8 cellular contexts compared by ENCODE assay signal in the genomic region with DNA sequence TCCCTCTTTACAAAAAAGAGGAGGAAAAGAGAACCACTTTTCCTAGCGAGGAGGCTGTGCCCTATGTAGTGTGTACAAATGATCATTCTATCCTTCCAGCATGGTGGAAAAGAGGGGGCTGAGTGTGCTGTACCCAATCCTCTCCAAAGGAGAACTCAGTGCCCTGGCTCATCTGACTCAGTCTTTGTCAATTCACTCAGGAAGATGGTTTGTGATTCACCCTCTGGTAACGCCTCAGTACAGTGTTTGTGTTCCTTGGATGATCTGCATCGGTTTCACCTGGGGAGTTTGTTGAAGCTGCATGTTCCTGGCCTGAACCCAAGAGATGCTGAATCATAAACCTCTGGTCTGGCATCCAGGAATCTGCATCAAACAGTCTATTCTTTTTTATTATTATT. TPM values are rescaled to one million over a fixed set of nuclear protein-coding genes. Genes with fewer than 3 reads are reported as not detected.
A peak's percentile ranks its signal among the peaks of the same experiment; 100 is the strongest.
DNase-seq lines count a peak whose midpoint lies in the region; ATAC-seq lines count a peak whose summit lies in the region.

No MANE protein-coding gene starts in this region.

- no peaks in the 10 kb centered on the region for H3K36me3 Mint-ChIP-seq in activated T-cell treated with anti-CD3 and anti-CD28 coated beads, Interleukin-2, amount 50 U/mL, for 72 hours (ENCODE audit: insufficient read depth in 2 of 2)
- no peaks in the 10 kb centered on the region for H3K36me3 Mint-ChIP-seq in activated T-helper 1 cell treated with anti-CD3 and anti-CD28 coated beads, Interleukin-12 subunit alpha, Interleukin-12 subunit beta, Interleukin-2, Interleukin-4 antibody, amounts not matched to agents 30 ng/mL and 10 ng/mL and 1 ng/mL, durations not matched to agents 14 hours and 24 hours and 36 hours (ENCODE audit: low read depth)

- ATAC-seq in activated T-cell treated with anti-CD3 and anti-CD28 coated beads, Interleukin-2, amount 50 U/mL, for 72 hours (replicated peaks in 1 of 2): peak; percentile 92 to 94
- no peak for ATAC-seq in HG02938 (IDR thresholded peaks at IDR 0.05; ENCODE audit: unreplicated experiment)
- ATAC-seq in GM21723 (IDR thresholded peaks at IDR 0.05; ENCODE audit: unreplicated experiment): no peak

- H3K9me2 ChIP-seq in GM23248 (ENCODE audit: insufficient read depth): no peaks in the 10 kb centered on the region

- no peaks in the 10 kb centered on the region for H3K9me3 Mint-ChIP-seq in activated T-cell treated with anti-CD3 and anti-CD28 coated beads, Interleukin-2, amount 50 U/mL, for 72 hours
- no peaks in the 10 kb centered on the region for H3K9me3 Mint-ChIP-seq in activated T-helper 1 cell treated with anti-CD3 and anti-CD28 coated beads, Interleukin-12 subunit alpha, Interleukin-12 subunit beta, Interleukin-2, Interleukin-4 antibody, amounts not matched to agents 30 ng/mL and 10 ng/mL and 1 ng/mL, durations not matched to agents 14 hours and 24 hours and 36 hours

- in situ Hi-C loops in GM23248 (cut with MboI): no loop called here

- peaks cover 14% of the 10 kb centered on the region for H3K27me3 Mint-ChIP-seq in activated T-cell treated with anti-CD3 and anti-CD28 coated beads, Interleukin-2, amount 50 U/mL, for 72 hours (ENCODE audit: low read depth)
- peaks cover 3% of the 10 kb centered on the region for H3K27me3 Mint-ChIP-seq in activated T-helper 1 cell treated with anti-CD3 and anti-CD28 coated beads, Interleukin-12 subunit alpha, Interleukin-12 subunit beta, Interleukin-2, Interleukin-4 antibody, amounts not matched to agents 30 ng/mL and 10 ng/mL and 1 ng/mL, durations not matched to agents 14 hours and 24 hours and 36 hours (ENCODE audit: insufficient read depth)

- peak overlapping the region; percentile 63 for H3K4me2 ChIP-seq in GM23248 (ENCODE audit: unreplicated experiment)

- 0 to 6% methylated on average over 3 of the region's 3 CpGs for WGBS in GM23248 (ENCODE audit: low coverage in 1 of 2, low lambda C conversion rate in 2 of 2, missing lambda C conversion rate in 2 of 2), 2 experiments

- intact Hi-C loops in activated T-helper 1 cell treated with anti-CD3 and anti-CD28 coated beads, Interleukin-12 subunit alpha, Interleukin-12 subunit beta, Interleukin-2, Interleukin-4 antibody, amounts not matched to agents 30 ng/mL and 10 ng/mL and 1 ng/mL, durations not matched to agents 14 hours and 24 hours and 36 hours (cut with micrococcal nuclease): loop anchor here (2.0 kb wide), 1 partner anchor 1210 kb away; no protein-coding TSS in a partner anchor

- H3K4me1 Mint-ChIP-seq in activated T-cell treated with anti-CD3 and anti-CD28 coated beads, Interleukin-2, amount 50 U/mL, for 72 hours (ENCODE audit: low read depth): peaks cover 23% of the 10 kb centered on the region
- H3K4me1 Mint-ChIP-seq in activated T-helper 1 cell treated with anti-CD3 and anti-CD28 coated beads, Interleukin-12 subunit alpha, Interleukin-12 subunit beta, Interleukin-2, Interleukin-4 antibody, amounts not matched to agents 30 ng/mL and 10 ng/mL and 1 ng/mL, durations not matched to agents 14 hours and 24 hours and 36 hours (ENCODE audit: low read depth): peaks cover 4% of the 10 kb centered on the region

- no peaks in the 10 kb centered on the region for H4K20me1 ChIP-seq in GM23248 (ENCODE audit: insufficient read depth)

- peak; percentile 33 for DNase-seq in 8988T
- peak; percentile 95 for DNase-seq in GM23248
- DNase-seq in activated T-cell treated with anti-CD3 and anti-CD28 coated beads, Interleukin-2, amount 50 U/mL, for 72 hours: peak; percentile 60 to 62
- DNase-seq in kidney glomerular epithelial cell (lab: John Stamatoyannopoulos, UW): peak; percentile 97
- DNase-seq in activated T-helper 1 cell treated with anti-CD3 and anti-CD28 coated beads, Interleukin-12 subunit alpha, Interleukin-12 subunit beta, Interleukin-2, Interleukin-4 antibody, amounts not matched to agents 30 ng/mL and 10 ng/mL and 1 ng/mL, durations not matched to agents 14 hours and 24 hours and 36 hours (ENCODE audit: low spot score): no peak
- DNase-seq in NCI-H2081 treated with DMSO at 0.1 percent for 48 hours (lab: John Stamatoyannopoulos, UW): no peak

- no peak overlapping the region for H3K27ac Mint-ChIP-seq in activated T-cell treated with anti-CD3 and anti-CD28 coated beads, Interleukin-2, amount 50 U/mL, for 72 hours
- H3K27ac Mint-ChIP-seq in activated T-helper 1 cell treated with anti-CD3 and anti-CD28 coated beads, Interleukin-12 subunit alpha, Interleukin-12 subunit beta, Interleukin-2, Interleukin-4 antibody, amounts not matched to agents 30 ng/mL and 10 ng/mL and 1 ng/mL, durations not matched to agents 14 hours and 24 hours and 36 hours: no peak overlapping the region

- H3K4me3 ChIP-seq in GM23248: peak overlapping the region; percentile 53

- H3K9ac ChIP-seq in GM23248: peak overlapping the region; percentile 48

- peak overlapping the region in 1 of 2 donors; percentile 49 for H3K4me3 Mint-ChIP-seq in activated T-cell treated with anti-CD3 and anti-CD28 coated beads, Interleukin-2, amount 50 U/mL, for 72 hours
- H3K4me3 Mint-ChIP-seq in activated T-helper 1 cell treated with anti-CD3 and anti-CD28 coated beads, Interleukin-12 subunit alpha, Interleukin-12 subunit beta, Interleukin-2, Interleukin-4 antibody, amounts not matched to agents 30 ng/mL and 10 ng/mL and 1 ng/mL, durations not matched to agents 14 hours and 24 hours and 36 hours: no peak overlapping the region

- H3K27me3 ChIP-seq in GM23248 (replicated peaks; ENCODE audit: insufficient read depth): no peaks in the 10 kb centered on the region

- H2AFZ ChIP-seq in GM23248: peak overlapping the region; percentile 42

- peaks cover 10% of the 10 kb centered on the region; the same call in 1 of the 2 replicates for H3K4me1 ChIP-seq in GM23248 (ENCODE audit: insufficient read depth)

- peaks cover 10% of the 10 kb centered on the region for H3F3A ChIP-seq in GM23248 (ENCODE audit: insufficient read depth)

- H3K36me3 ChIP-seq in GM23248 (ENCODE audit: low read depth): no peaks in the 10 kb centered on the region

- H3K9me3 ChIP-seq in GM23248 (ENCODE audit: low read depth): no peaks in the 10 kb centered on the region

- peak overlapping the region; percentile 85 for H3K27ac ChIP-seq in GM23248

- no peaks in the 10 kb centered on the region for H3K79me2 ChIP-seq in GM23248 (ENCODE audit: insufficient read depth)

RNA-seq across cellular contexts. Expression of gene ENOX1, which starts 18.3 kb away (rescaled TPM):
- total RNA-seq in GM23248 (2014; rRNA removed; shearing (Covaris generic)): 1.8 and 2.7 TPM in 2 replicates
- polyA plus RNA-seq in GM23248 (2016; fragmentation: Nextera tagmentation; extraction: Ambion mirVana): 2.4 and 3.2 TPM in 2 replicates
- total RNA-seq in activated T-cell treated with anti-CD3 and anti-CD28 coated beads, Interleukin-2, amount 50 U/mL, for 72 hours: 1 to 10 TPM; 1.2 to 2.0 TPM
- total RNA-seq in activated T-helper 1 cell treated with anti-CD3 and anti-CD28 coated beads, Interleukin-12 subunit alpha, Interleukin-12 subunit beta, Interleukin-2, Interleukin-4 antibody, amounts not matched to agents 30 ng/mL and 10 ng/mL and 1 ng/mL, durations not matched to agents 14 hours and 24 hours and 36 hours: 0.08 and 0.17 TPM in 2 replicates

Comparison
In these comparisons a context has a peak if more than half of its experiments do, and no peak if none do; other contexts are left out.
1. DNase-seq: peak in 8988T (single experiment), GM23248 (single experiment), activated T-cell treated with anti-CD3 and anti-CD28 coated beads, Interleukin-2, amount 50 U/mL, for 72 hours (2 of 2) and kidney glomerular epithelial cell (single experiment); none in activated T-helper 1 cell treated with anti-CD3 and anti-CD28 coated beads, Interleukin-12 subunit alpha, Interleukin-12 subunit beta, Interleukin-2, Interleukin-4 antibody, amounts not matched to agents 30 ng/mL and 10 ng/mL and 1 ng/mL, durations not matched to agents 14 hours and 24 hours and 36 hours (single experiment) and NCI-H2081 treated with DMSO at 0.1 percent for 48 hours (single experiment).
2. ATAC-seq: peak in activated T-cell treated with anti-CD3 and anti-CD28 coated beads, Interleukin-2, amount 50 U/mL, for 72 hours (2 of 2); none in HG02938 (single experiment) and GM21723 (single experiment).